ENCODE assay signal across 12 cellular contexts in genomic region chr5:143200781-143201398, GRCh38.
DNase-seq lines count a peak whose midpoint lies in the region; FAIRE-seq and TF ChIP-seq lines count a peak whose summit lies in the region.
"Had no signal": no experiment of that assay in that cellular context is flagged by ENCODE, and none has a peak within 500 bp of the region (broad histone marks: within the 10 kb centered on the region; RNA-seq: fewer than 3 reads in every experiment).

No MANE protein-coding gene starts in this region.

- H2AFZ ChIP-seq in smooth muscle cell (ENCODE audit: low read depth), result no peak overlapping the region

- H3K27me3 ChIP-seq in smooth muscle cell (ENCODE audit: low read depth), result no peaks in the 10 kb centered on the region
- H3K27me3 ChIP-seq: ovary had no signal

- H3K4me1 ChIP-seq in smooth muscle cell (ENCODE audit: low read depth), result no peaks in the 10 kb centered on the region

- peaks cover 14% of the 10 kb centered on the region for H3F3A ChIP-seq in smooth muscle cell (ENCODE audit: low read depth)

- H3K4me3 ChIP-seq in fibroblast of mammary gland (ENCODE audit: control insufficient read depth, low read depth, low read length) (no peak overlapping the region), smooth muscle cell (no peak overlapping the region)
- H3K4me3 ChIP-seq: ovary had no signal

- no peaks in the 10 kb centered on the region for H3K79me2 ChIP-seq in smooth muscle cell (ENCODE audit: low read depth)

- no peaks in the 10 kb centered on the region for H3K9me3 ChIP-seq in smooth muscle cell (replicated peaks; ENCODE audit: low read depth)
- H3K9me3 ChIP-seq: ovary had no signal

- FAIRE-seq in frontal cortex (lab: Jason Lieb, UNC), result no peak
- FAIRE-seq: A204.1, endometrium had no signal

- peak overlapping the region; percentile 34 for H3K4me2 ChIP-seq in smooth muscle cell

- peak overlapping the region; percentile 66 for H3K27ac ChIP-seq in smooth muscle cell (ENCODE audit: low read depth)
- H3K27ac ChIP-seq: ovary had no signal

- DNase-seq in NCI-H187 treated with DMSO at 0.1 percent for 48 hours (lab: John Stamatoyannopoulos, UW), result peak; percentile 14
- no peak for DNase-seq in NCI-H187 (lab: John Stamatoyannopoulos, UW)
- DNase-seq in NCI-H69 (lab: John Stamatoyannopoulos, UW), result peak; percentile 66
- DNase-seq in fibroblast of mammary gland (ENCODE audit: low read depth), result peak; percentile 90
- DNase-seq in smooth muscle cell (lab: John Stamatoyannopoulos, UW; ENCODE audit: unreplicated experiment), result no peak
- DNase-seq in stimulated activated CD4-positive, alpha-beta T cell treated with anti-CD3 and anti-CD28 coated beads, Interleukin-12 subunit alpha, Interleukin-12 subunit beta, amount 100 ng/mL, for 4 hours, result no peak
- no peak for DNase-seq in frontal cortex (ENCODE audit: low spot score in 2 of 2)
- no peak for DNase-seq in activated CD4-positive, alpha-beta T cell treated with anti-CD3 and anti-CD28 coated beads for 48 hours
- DNase-seq: ovary, substantia nigra had no signal

- no peaks in the 10 kb centered on the region for H4K20me1 ChIP-seq in smooth muscle cell (ENCODE audit: low read depth)

- WGBS in smooth muscle cell (ENCODE audit: low lambda C conversion rate), result 4% methylated on average over 1 of the region's 1 CpG

- TF ChIP-seq CTCF in fibroblast of mammary gland (conservative IDR thresholded peaks at IDR 0.05; ENCODE audit: control insufficient read depth, insufficient read depth, low read depth, low read length) (no peak), smooth muscle cell (IDR thresholded peaks at IDR 0.05; ENCODE audit: borderline replicate concordance, insufficient read depth, poor library complexity, severe bottlenecking) (no peak)

- H3K36me3 ChIP-seq in smooth muscle cell (ENCODE audit: low read depth), result no peaks in the 10 kb centered on the region
- H3K36me3 ChIP-seq: ovary had no signal

- H3K9ac ChIP-seq in smooth muscle cell (ENCODE audit: low read depth), result no peak overlapping the region

Comparison
In these comparisons a context has a peak if more than half of its experiments do, and no peak if none do; other contexts are left out.
1. DNase-seq: peak in NCI-H187 treated with DMSO at 0.1 percent for 48 hours (single experiment), NCI-H69 (single experiment) and fibroblast of mammary gland (single experiment); none in NCI-H187 (0 of 2), smooth muscle cell (single experiment), stimulated activated CD4-positive, alpha-beta T cell treated with anti-CD3 and anti-CD28 coated beads, Interleukin-12 subunit alpha, Interleukin-12 subunit beta, amount 100 ng/mL, for 4 hours (single experiment), frontal cortex (0 of 2) and activated CD4-positive, alpha-beta T cell treated with anti-CD3 and anti-CD28 coated beads for 48 hours (single experiment).